In genomic region chr5:138648841-138649240, GRCh38 we compare ENCODE assay signal across 21 cellular contexts.
"Had no signal": no experiment of that assay in that cellular context is flagged by ENCODE, and none has a peak within 500 bp of the region (broad histone marks: within the 10 kb centered on the region; RNA-seq: fewer than 3 reads in every experiment).

No MANE protein-coding gene starts in this region.

- H3K4me3 Mint-ChIP-seq: activated CD4-positive, alpha-beta T cell treated with anti-CD3 and anti-CD28 coated beads, Interleukin-2, amount 10 ng/mL, durations not matched to agents 24 days and 14 days; activated CD8-positive, alpha-beta T cell treated with anti-CD3 and anti-CD28 coated beads, Interleukin-2, amount 10 ng/mL, durations not matched to agents 7 days and 5 days; activated naive CD8-positive, alpha-beta T cell; activated T-cell treated with anti-CD3 and anti-CD28 coated beads, Interleukin-2, amount 50 U/mL, for 72 hours; dendritic cell treated with granulocyte-macrophage colony-stimulating factor and Interleukin-4, amounts not matched to agents 40 ng/mL and 50 ng/mL, for 4 days; mesothelial cell of epicardium; neural crest cell had no signal

- H3K9me3 ChIP-seq: body of pancreas, ovary, stomach, thyroid gland had no signal

- FAIRE-seq: islet of Langerhans had no signal

- H3K27ac Mint-ChIP-seq: activated CD4-positive, alpha-beta T cell treated with anti-CD3 and anti-CD28 coated beads, Interleukin-2, amount 10 ng/mL, durations not matched to agents 24 days and 14 days; activated CD8-positive, alpha-beta T cell treated with anti-CD3 and anti-CD28 coated beads, Interleukin-2, amount 10 ng/mL, durations not matched to agents 7 days and 5 days; activated naive CD8-positive, alpha-beta T cell; activated T-cell treated with anti-CD3 and anti-CD28 coated beads, Interleukin-2, amount 50 U/mL, for 72 hours; dendritic cell treated with granulocyte-macrophage colony-stimulating factor and Interleukin-4, amounts not matched to agents 40 ng/mL and 50 ng/mL, for 4 days; mesothelial cell of epicardium had no signal

- H3K4me3 ChIP-seq: body of pancreas, lung, ovary, stomach, thyroid gland had no signal

- H3K27me3 ChIP-seq: body of pancreas, ovary, thyroid gland had no signal

- H3K9me3 Mint-ChIP-seq: activated CD4-positive, alpha-beta T cell treated with anti-CD3 and anti-CD28 coated beads, Interleukin-2, amount 10 ng/mL, durations not matched to agents 24 days and 14 days; activated T-cell treated with anti-CD3 and anti-CD28 coated beads, Interleukin-2, amount 50 U/mL, for 72 hours; dendritic cell treated with granulocyte-macrophage colony-stimulating factor and Interleukin-4, amounts not matched to agents 40 ng/mL and 50 ng/mL, for 4 days; mesothelial cell of epicardium; neural crest cell had no signal

- H3K4me1 ChIP-seq: body of pancreas, stomach, thyroid gland had no signal

- H3K36me3 ChIP-seq: ovary, stomach, thyroid gland had no signal

- H3K27ac ChIP-seq: body of pancreas, epithelial cell of prostate, ovary, stomach, thyroid gland had no signal

- DNase-seq: activated CD4-positive, alpha-beta T cell treated with anti-CD3 and anti-CD28 coated beads, Interleukin-2, amount 10 ng/mL, durations not matched to agents 24 days and 14 days; activated CD4-positive, CD25-positive, alpha-beta regulatory T cell; activated CD8-positive, alpha-beta memory T cell treated with anti-CD3 and anti-CD28 coated beads, Interleukin-2, amount 50 U/mL, for 48 hours; activated CD8-positive, alpha-beta T cell treated with anti-CD3 and anti-CD28 coated beads, Interleukin-2, amount 10 ng/mL, durations not matched to agents 7 days and 5 days; activated gamma-delta T cell; activated T-cell treated with anti-CD3 and anti-CD28 coated beads, Interleukin-2, amount 50 U/mL, for 72 hours; body of pancreas; effector memory CD4-positive, alpha-beta T cell; foreskin melanocyte; ovary; stimulated activated CD4-positive, alpha-beta T cell treated with anti-CD3 and anti-CD28 coated beads, Interleukin-1b, Interleukin-23, amount 100 ng/mL, for 48 hours; stomach; T-helper 2 cell; thyroid gland had no signal

- H3K36me3 Mint-ChIP-seq: activated naive CD8-positive, alpha-beta T cell; mesothelial cell of epicardium had no signal
